In the genomic region with DNA sequence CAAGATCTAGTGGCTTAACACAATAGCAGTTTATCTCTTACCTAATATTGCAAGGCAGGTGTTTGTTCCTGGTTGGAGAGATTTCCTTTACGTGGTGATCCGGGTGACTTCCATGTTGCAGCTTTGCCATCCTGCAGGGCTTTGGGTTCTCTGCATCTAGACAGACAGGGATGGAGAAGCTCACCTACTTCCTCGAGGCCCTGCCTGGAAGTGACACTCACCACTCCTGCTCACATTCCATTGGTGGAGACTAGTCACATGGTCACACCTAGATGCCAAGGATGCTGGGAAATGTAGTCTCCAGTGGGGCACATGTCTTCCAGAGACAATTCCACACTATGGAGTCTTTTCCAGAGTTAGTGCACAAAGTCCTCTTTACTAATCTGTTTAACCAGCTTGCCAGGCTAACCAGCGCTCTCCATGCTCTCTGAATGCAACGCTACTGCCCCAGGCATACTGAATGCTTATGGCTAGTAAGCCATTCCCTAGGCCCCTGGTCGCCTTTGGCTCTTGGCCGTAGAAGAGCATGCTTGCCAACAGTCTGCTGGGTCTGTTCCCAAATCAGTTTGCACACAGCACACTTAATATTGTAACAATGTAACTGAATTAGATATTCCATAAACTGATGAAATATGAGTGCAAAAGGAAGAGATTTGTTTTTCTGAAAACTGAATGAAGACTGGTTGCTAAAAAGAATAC, we compare ENCODE assay signal across 8 cellular contexts. TPM values are rescaled to one million over a fixed set of nuclear protein-coding genes. Genes with fewer than 3 reads are reported as not detected.
DNase-seq lines count a peak whose midpoint lies in the region; ATAC-seq and TF ChIP-seq lines count a peak whose summit lies in the region.

No MANE protein-coding gene starts in this region.

- H3K36me3 Mint-ChIP-seq in activated naive CD4-positive, alpha-beta T cell treated with anti-CD3 and anti-CD28 coated beads, Interleukin-2, amount 50 U/mL, for 72 hours = peaks cover 12 to 16% of the 10 kb centered on the region in 2 donors

- H3K36me3 ChIP-seq in NT2/D1 (ENCODE audit: insufficient read depth, insufficient read length, low read length) (no peaks in the 10 kb centered on the region), psoas muscle (ENCODE audit: insufficient read depth in 1 of 2, low read depth in 1 of 2) (no peaks in the 10 kb centered on the region)

- no peak overlapping the region for H3K4me3 ChIP-seq in HL-60 (replicated peaks; ENCODE audit: insufficient read depth, low read length)
- no peak overlapping the region for H3K4me3 ChIP-seq in NT2/D1 (ENCODE audit: insufficient read length, low read depth)
- H3K4me3 ChIP-seq in psoas muscle = no peak overlapping the region

- intact Hi-C loops in head of caudate nucleus (cut with DNase I) = loop anchor here (10.0 kb wide), 1 partner anchor 124 kb away; no protein-coding TSS in a partner anchor
- intact Hi-C loops in psoas muscle (cut with DNase I) = loop anchor here in 1 of 2 donors (5.0 to 10.0 kb wide), 2 partner anchors 214 to 527 kb away; a partner anchor contains a TSS

- H3K27ac ChIP-seq in HL-60 (replicated peaks) = no peak overlapping the region
- peak overlapping the region; percentile 40 for H3K27ac ChIP-seq in psoas muscle

- peaks cover 3% of the 10 kb centered on the region for H3K27me3 ChIP-seq in HL-60 (ENCODE audit: insufficient read depth, poor library complexity, severe bottlenecking)
- H3K27me3 ChIP-seq in NT2/D1 (ENCODE audit: insufficient read depth, insufficient read length) = peaks cover 4% of the 10 kb centered on the region
- H3K27me3 ChIP-seq in psoas muscle (ENCODE audit: insufficient read depth in 3 of 3, low read length in 2 of 3) = no peaks in the 10 kb centered on the region

- DNase-seq in DMS 273 (lab: John Stamatoyannopoulos, UW; ENCODE audit: unreplicated experiment) = peak; percentile 95
- DNase-seq in HL-60 (ENCODE audit: low read depth in 1 of 2, low spot score in 1 of 2) = peak; percentile 56 to 83
- DNase-seq in NT2/D1 (ENCODE audit: low read depth, low spot score) = peak; percentile 64
- peak; percentile 61 to 64 for DNase-seq in activated naive CD4-positive, alpha-beta T cell treated with anti-CD3 and anti-CD28 coated beads, Interleukin-2, amount 50 U/mL, for 72 hours (ENCODE audit: low spot score in 2 of 2)
- peak; percentile 50 to 95 (median 86) for DNase-seq in head of caudate nucleus
- peak in 1 of 2 donors; percentile 64 for DNase-seq in psoas muscle

- no peak overlapping the region for H3K9ac ChIP-seq in NT2/D1 (ENCODE audit: insufficient read length, low read depth)

- 59 to 69% (median 63%) methylated on average over 7 of the region's 7 CpGs for WGBS in psoas muscle, 3 donors

- no peak for TF ChIP-seq CTCF in HL-60 (IDR thresholded peaks at IDR 0.05; ENCODE audit: insufficient read depth, low read length)
- no peak for TF ChIP-seq CTCF in psoas muscle (IDR thresholded peaks at IDR 0.05)

- H3K9me3 ChIP-seq in NT2/D1 (ENCODE audit: insufficient read depth, low read length) = peaks cover 13% of the 10 kb centered on the region; the same call in 1 of the 2 replicates
- H3K9me3 ChIP-seq in psoas muscle = no peaks in the 10 kb centered on the region

- ATAC-seq in activated naive CD4-positive, alpha-beta T cell treated with anti-CD3 and anti-CD28 coated beads, Interleukin-2, amount 50 U/mL, for 72 hours = peak; percentile 84 to 88
- ATAC-seq in psoas muscle (peak; percentile 72 to 88 (median 83)), HG02642 (IDR thresholded peaks at IDR 0.05; ENCODE audit: poor library complexity, unreplicated experiment) (no peak), HG02840 (IDR thresholded peaks at IDR 0.05; ENCODE audit: low FRiP score, unreplicated experiment) (no peak)

- H3K4me1 ChIP-seq in NT2/D1 (ENCODE audit: insufficient read depth, insufficient read length) = no peaks in the 10 kb centered on the region
- peaks cover 11% of the 10 kb centered on the region for H3K4me1 ChIP-seq in psoas muscle

- H3K27ac Mint-ChIP-seq in activated naive CD4-positive, alpha-beta T cell treated with anti-CD3 and anti-CD28 coated beads, Interleukin-2, amount 50 U/mL, for 72 hours = peak overlapping the region in 1 of 2 donors; percentile 24

- peaks cover 9 to 10% of the 10 kb centered on the region in 2 donors for H3K9me3 Mint-ChIP-seq in activated naive CD4-positive, alpha-beta T cell treated with anti-CD3 and anti-CD28 coated beads, Interleukin-2, amount 50 U/mL, for 72 hours

RNA-seq across cellular contexts. Expression of a gene that starts 6.7 kb away (rescaled TPM):
- under 1 TPM; 0.09 to 0.37 TPM for total RNA-seq in activated naive CD4-positive, alpha-beta T cell treated with anti-CD3 and anti-CD28 coated beads, Interleukin-2, amount 50 U/mL, for 72 hours
- total RNA-seq in psoas muscle = under 1 TPM; 0.11 to 0.79 (median 0.32) TPM
- under 1 TPM in 2 of 3 donors, not detected in 1; 0.08 to 0.23 TPM for polyA plus RNA-seq in psoas muscle

RNA-seq across cellular contexts. Expression of a gene that starts 23.8 kb away (rescaled TPM):
- not detected for total RNA-seq in activated naive CD4-positive, alpha-beta T cell treated with anti-CD3 and anti-CD28 coated beads, Interleukin-2, amount 50 U/mL, for 72 hours
- 10 to 100 TPM in 2 of 4 donors, 1 to 10 TPM in 2; 4.2 to 20.9 (median 9.9) TPM for total RNA-seq in psoas muscle
- polyA plus RNA-seq in psoas muscle = 10 to 100 TPM in 1 of 3 donors, 1 to 10 TPM in 2; 3.3 to 14.8 (median 5.1) TPM

Comparison
In these comparisons a context has a peak if more than half of its experiments do, and no peak if none do; other contexts are left out.
1. ATAC-seq: peak in activated naive CD4-positive, alpha-beta T cell treated with anti-CD3 and anti-CD28 coated beads, Interleukin-2, amount 50 U/mL, for 72 hours (2 of 2) and psoas muscle (4 of 4); none in HG02642 (single experiment) and HG02840 (single experiment).
2. RNA of a gene that starts 23.8 kb away (total RNA-seq): 4.2 to 20.9 TPM in psoas muscle; not detected in activated naive CD4-positive, alpha-beta T cell treated with anti-CD3 and anti-CD28 coated beads, Interleukin-2, amount 50 U/mL, for 72 hours; every median in the first group is over 4 times any median in the second.